Comparison of ENCODE assay signal across 20 cellular contexts in the genomic region with DNA sequence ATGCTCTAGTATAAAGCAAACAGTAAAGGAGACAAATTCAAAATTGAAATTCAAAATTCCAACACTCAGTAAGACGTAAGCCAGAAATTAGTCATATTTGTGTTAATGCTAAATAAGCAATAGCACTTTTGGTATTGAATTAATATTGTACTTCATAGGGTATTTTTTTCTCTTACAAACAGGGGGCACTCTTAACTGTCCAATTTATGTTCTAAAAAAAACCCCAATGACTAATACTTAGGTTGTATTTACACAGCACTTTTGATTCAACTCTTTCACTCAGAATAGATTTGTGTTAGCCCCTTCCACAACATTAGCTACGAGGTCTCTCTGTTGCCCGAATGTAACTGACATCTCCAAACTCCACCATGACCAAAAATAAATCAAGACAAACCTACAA.
DNase-seq lines count a peak whose midpoint lies in the region; ATAC-seq and TF ChIP-seq lines count a peak whose summit lies in the region.
"Had no signal": no experiment of that assay in that cellular context is flagged by ENCODE, and none has a peak within 500 bp of the region (broad histone marks: within the 10 kb centered on the region; RNA-seq: fewer than 3 reads in every experiment).

No MANE protein-coding gene starts in this region.

- H3K9me3 ChIP-seq in OCI-LY1 (ENCODE audit: low read length), result no peaks in the 10 kb centered on the region
- H3K9me3 ChIP-seq: MG63 had no signal

- peaks cover 5% of the 10 kb centered on the region; the same call in 1 of the 2 replicates for H3K27me3 ChIP-seq in OCI-LY1 (ENCODE audit: insufficient read depth, low read length)
- H3K27me3 ChIP-seq: MG63 had no signal

- no peak overlapping the region for H3K27ac ChIP-seq in 22Rv1
- H3K27ac ChIP-seq in OCI-LY1 (ENCODE audit: low read depth, low read length, poor library complexity, severe bottlenecking), result no peak overlapping the region
- H3K27ac ChIP-seq: HL-60 had no signal

- H3K36me3 ChIP-seq in OCI-LY1 (ENCODE audit: insufficient read depth, low read length), result no peaks in the 10 kb centered on the region
- H3K36me3 ChIP-seq: MG63 had no signal

- H3F3A ChIP-seq in OCI-LY1 (ENCODE audit: insufficient read depth, low read length), result no peaks in the 10 kb centered on the region

- DNase-seq in HT1080 (ENCODE audit: low read depth) (peak; percentile 12), SW480 (ENCODE audit: low spot score) (peak; percentile 64), NCI-H146 treated with DMSO at 0.1 percent for 48 hours (lab: John Stamatoyannopoulos, UW; ENCODE audit: unreplicated experiment) (no peak)
- DNase-seq: DMS79; KG1; MG63; NCI-H1048; NCI-H1436; NCI-H1930; NCI-H510A; NCI-H748 treated with DMSO at 0.1 percent for 48 hours; NK-92 treated with Interleukin-12 subunit alpha and Interleukin-12 subunit beta, amount 100 ng/mL, for 24 hours; SHP77; T-cell had no signal

- ATAC-seq in HG03139 (IDR thresholded peaks at IDR 0.05; ENCODE audit: unreplicated experiment) (no peak), GM19467 (IDR thresholded peaks at IDR 0.05; ENCODE audit: unreplicated experiment) (no peak)
- ATAC-seq: SK-N-SH treated with all-trans-retinoic acid at 6 μM for 48 hours, T-cell had no signal

- no peaks in the 10 kb centered on the region for H3K79me2 ChIP-seq in OCI-LY1 (ENCODE audit: insufficient read depth, low read length)

- H4K20me1 ChIP-seq in OCI-LY1 (ENCODE audit: insufficient read depth, low read length), result no peaks in the 10 kb centered on the region

- TF ChIP-seq CTCF in 22Rv1 (IDR thresholded peaks at IDR 0.05), result 0 out of 2 replicates have a peak, but pooled peaks have one; percentile 4
- TF ChIP-seq CTCF in OCI-LY1 (IDR thresholded peaks at IDR 0.05; ENCODE audit: low read length), result peak; percentile 37; the same call in 1 of the 2 replicates

- H3K9me2 ChIP-seq in OCI-LY1 (ENCODE audit: low read depth, low read length), result no peaks in the 10 kb centered on the region

- H3K4me1 ChIP-seq in OCI-LY1 (ENCODE audit: insufficient read depth, low read length, severe bottlenecking), result no peaks in the 10 kb centered on the region

- H2AFZ ChIP-seq in OCI-LY1 (ENCODE audit: low read length), result no peak overlapping the region

- no peak overlapping the region for H3K4me2 ChIP-seq in OCI-LY1 (ENCODE audit: low read length)

- H3K4me3 ChIP-seq in OCI-LY1 (ENCODE audit: low read depth, low read length, poor library complexity, severe bottlenecking), result no peak overlapping the region
- H3K4me3 ChIP-seq: MG63 had no signal

- no peak overlapping the region for H3K9ac ChIP-seq in OCI-LY1 (ENCODE audit: low read length)
